ENCODE assay signal across 8 cellular contexts in genomic region chr19:45370410-45371204, GRCh38. TPM values are rescaled to one million over a fixed set of nuclear protein-coding genes. Genes with fewer than 3 reads are reported as not detected.
DNase-seq lines count a peak whose midpoint lies in the region; ATAC-seq and TF ChIP-seq lines count a peak whose summit lies in the region.

Gene ERCC2, minus strand, starts transcription at chr19:45370573. Its CDS starts 33 bp downstream, at chr19:45370540.

- H3K9me3 Mint-ChIP-seq in natural killer cell treated with Interleukin-12 subunit alpha and Interleukin-12 subunit beta and Interleukin-15 and Interleukin-18, amount 100 ng/mL, for 72 hours: no peaks in the 10 kb centered on the region

- H3K27ac Mint-ChIP-seq in natural killer cell treated with Interleukin-12 subunit alpha and Interleukin-12 subunit beta and Interleukin-15 and Interleukin-18, amount 100 ng/mL, for 72 hours: peak within 1 kb of the TSS; percentile 84 to 95

- ATAC-seq in natural killer cell treated with Interleukin-12 subunit alpha and Interleukin-12 subunit beta and Interleukin-15 and Interleukin-18, amount 100 ng/mL, for 72 hours: peak; percentile 99
- ATAC-seq in stimulated activated naive CD8-positive, alpha-beta T cell treated with anti-CD3 and anti-CD28 coated beads, Interleukin-15, Interleukin-2, amounts not matched to agents 100 U/mL and 50 U/mL, for 24 hours: peak; percentile 100

- no peaks in the 10 kb centered on the region for H3K9me3 ChIP-seq in Loucy (ENCODE audit: insufficient read depth, low read depth, low read length)

- TF ChIP-seq POLR2A in Raji (IDR thresholded peaks at IDR 0.05; ENCODE audit: insufficient read depth, low read depth, low read length): peak; percentile 71

- peak within 1 kb of the TSS; percentile 77 for H3K4me3 Mint-ChIP-seq in natural killer cell treated with Interleukin-12 subunit alpha and Interleukin-12 subunit beta and Interleukin-15 and Interleukin-18, amount 100 ng/mL, for 72 hours

- H3K27me3 Mint-ChIP-seq in natural killer cell treated with Interleukin-12 subunit alpha and Interleukin-12 subunit beta and Interleukin-15 and Interleukin-18, amount 100 ng/mL, for 72 hours: no peaks in the 10 kb centered on the region

- TF ChIP-seq CTCF in Loucy (conservative IDR thresholded peaks at IDR 0.05; ENCODE audit: low read length) (no peak), fibroblast of pulmonary artery (IDR thresholded peaks at IDR 0.05; ENCODE audit: low read length, missing control alignments) (no peak)

- H3K4me1 ChIP-seq in Loucy (ENCODE audit: insufficient read depth, low read length, poor library complexity, severe bottlenecking): peaks cover 11% of the 10 kb centered on the region

- DNase-seq in EH (ENCODE audit: low read depth): peak; percentile 97
- peak; percentile 94 for DNase-seq in H4 (ENCODE audit: low spot score)
- DNase-seq in activated T-helper 9 cell treated with anti-CD3 and anti-CD28 coated beads, Interleukin-2, amount 50 U/mL, for 16 hours (ENCODE audit: low read depth): peak; percentile 99
- peak; percentile 99 for DNase-seq in fibroblast of pulmonary artery (ENCODE audit: low read depth)
- DNase-seq in natural killer cell treated with Interleukin-12 subunit alpha and Interleukin-12 subunit beta and Interleukin-15 and Interleukin-18, amount 100 ng/mL, for 72 hours (ENCODE audit: low spot score): peak; percentile 99
- peak; percentile 100 for DNase-seq in stimulated activated naive CD8-positive, alpha-beta T cell treated with anti-CD3 and anti-CD28 coated beads, Interleukin-15, Interleukin-2, amounts not matched to agents 100 U/mL and 50 U/mL, for 24 hours

- no peaks in the 10 kb centered on the region for H3K36me3 ChIP-seq in Loucy (ENCODE audit: insufficient read depth, low read length)

- H3K36me3 Mint-ChIP-seq in natural killer cell treated with Interleukin-12 subunit alpha and Interleukin-12 subunit beta and Interleukin-15 and Interleukin-18, amount 100 ng/mL, for 72 hours: no peaks in the 10 kb centered on the region

- no peaks in the 10 kb centered on the region for H3K9me2 ChIP-seq in Loucy (replicated peaks; ENCODE audit: low read depth, low read length)

- H3K9ac ChIP-seq in Loucy (ENCODE audit: low read depth, low read length, poor library complexity, severe bottlenecking): peak within 1 kb of the TSS; percentile 82

- peak within 1 kb of the TSS; percentile 87 for H2AFZ ChIP-seq in Loucy (ENCODE audit: low read length)

- peak within 1 kb of the TSS; percentile 88 for H3K4me2 ChIP-seq in Loucy (ENCODE audit: low read depth, low read length, poor library complexity, severe bottlenecking)

- H3K79me2 ChIP-seq in Loucy (ENCODE audit: insufficient read depth, low read length): peaks cover 7% of the 10 kb centered on the region; the same call in 1 of the 2 replicates

- peaks cover 0 to 9% of the 10 kb centered on the region in 2 donors for H3K4me1 Mint-ChIP-seq in natural killer cell treated with Interleukin-12 subunit alpha and Interleukin-12 subunit beta and Interleukin-15 and Interleukin-18, amount 100 ng/mL, for 72 hours (ENCODE audit: low read depth in 2 of 2)

- H3F3A ChIP-seq in Loucy (ENCODE audit: low read depth): no peaks in the 10 kb centered on the region

- peak within 1 kb of the TSS; percentile 98 for H3K4me3 ChIP-seq in Loucy (ENCODE audit: low read length, poor library complexity, severe bottlenecking)
- peak within 1 kb of the TSS; percentile 81 for H3K4me3 ChIP-seq in fibroblast of pulmonary artery (replicated peaks; ENCODE audit: low read depth, low read length)

- no peaks in the 10 kb centered on the region for H4K20me1 ChIP-seq in Loucy (ENCODE audit: insufficient read depth, low read length, poor library complexity, severe bottlenecking)

- H3K27me3 ChIP-seq in Loucy (ENCODE audit: insufficient read depth, low read length, poor library complexity, severe bottlenecking): no peaks in the 10 kb centered on the region

RNA-seq across cellular contexts. Expression of gene ERCC2, which starts in this region (rescaled TPM):
- 4.6 and 8.3 TPM in 2 replicates for total RNA-seq in H4 (2014; rRNA removed; shearing (Covaris generic))
- total RNA-seq in natural killer cell treated with Interleukin-12 subunit alpha and Interleukin-12 subunit beta and Interleukin-15 and Interleukin-18, amount 100 ng/mL, for 72 hours: 10 to 100 TPM; 18.1 to 44.0 TPM

Comparison
In these comparisons a context has a peak if more than half of its experiments do, and no peak if none do; other contexts are left out.
1. Peak in every context shown above with its lines: DNase-seq, ATAC-seq and H3K4me3 ChIP-seq.